In genomic region chr10:68901106-68901927, GRCh38 we compare ENCODE assay signal across 1 cellular context.
A peak's percentile ranks its signal among the peaks of the same experiment; 100 is the strongest.
TF ChIP-seq lines count a peak whose summit lies in the region.

Gene DDX50, plus strand, starts transcription at chr10:68901315. Its CDS starts 70 bp downstream, at chr10:68901385.

TF ChIP-seq in GM12878, 131 proteins besides CTCF, POLR2A, EP300 and RAD21 (continued from another document and continues in another):
- TF ChIP-seq TCF12 (IDR thresholded peaks at IDR 0.05; ENCODE audit: low read depth, low read length): no peak
- TF ChIP-seq NBN (IDR thresholded peaks at IDR 0.05): peak; percentile 44; the same call in 1 of the 2 replicates
- no peak for TF ChIP-seq PAX8 (IDR thresholded peaks at IDR 0.05)
- peak; percentile 82 for TF ChIP-seq FOS (IDR thresholded peaks at IDR 0.05; ENCODE audit: borderline replicate concordance, extremely low read depth, insufficient read length)
- TF ChIP-seq, protein P1, sequence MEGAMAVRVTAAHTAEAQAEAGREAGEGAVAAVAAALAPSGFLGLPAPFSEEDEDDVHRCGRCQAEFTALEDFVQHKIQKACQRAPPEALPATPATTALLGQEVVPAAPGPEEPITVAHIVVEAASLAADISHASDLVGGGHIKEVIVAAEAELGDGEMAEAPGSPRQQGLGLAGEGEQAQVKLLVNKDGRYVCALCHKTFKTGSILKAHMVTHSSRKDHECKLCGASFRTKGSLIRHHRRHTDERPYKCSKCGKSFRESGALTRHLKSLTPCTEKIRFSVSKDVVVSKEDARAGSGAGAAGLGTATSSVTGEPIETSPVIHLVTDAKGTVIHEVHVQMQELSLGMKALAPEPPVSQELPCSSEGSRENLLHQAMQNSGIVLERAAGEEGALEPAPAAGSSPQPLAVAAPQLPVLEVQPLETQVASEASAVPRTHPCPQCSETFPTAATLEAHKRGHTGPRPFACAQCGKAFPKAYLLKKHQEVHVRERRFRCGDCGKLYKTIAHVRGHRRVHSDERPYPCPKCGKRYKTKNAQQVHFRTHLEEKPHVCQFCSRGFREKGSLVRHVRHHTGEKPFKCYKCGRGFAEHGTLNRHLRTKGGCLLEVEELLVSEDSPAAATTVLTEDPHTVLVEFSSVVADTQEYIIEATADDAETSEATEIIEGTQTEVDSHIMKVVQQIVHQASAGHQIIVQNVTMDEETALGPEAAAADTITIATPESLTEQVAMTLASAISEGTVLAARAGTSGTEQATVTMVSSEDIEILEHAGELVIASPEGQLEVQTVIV (IDR thresholded peaks at IDR 0.05; ENCODE audit: borderline replicate concordance, partially characterized antibody): no peak
- TF ChIP-seq, protein P2, sequence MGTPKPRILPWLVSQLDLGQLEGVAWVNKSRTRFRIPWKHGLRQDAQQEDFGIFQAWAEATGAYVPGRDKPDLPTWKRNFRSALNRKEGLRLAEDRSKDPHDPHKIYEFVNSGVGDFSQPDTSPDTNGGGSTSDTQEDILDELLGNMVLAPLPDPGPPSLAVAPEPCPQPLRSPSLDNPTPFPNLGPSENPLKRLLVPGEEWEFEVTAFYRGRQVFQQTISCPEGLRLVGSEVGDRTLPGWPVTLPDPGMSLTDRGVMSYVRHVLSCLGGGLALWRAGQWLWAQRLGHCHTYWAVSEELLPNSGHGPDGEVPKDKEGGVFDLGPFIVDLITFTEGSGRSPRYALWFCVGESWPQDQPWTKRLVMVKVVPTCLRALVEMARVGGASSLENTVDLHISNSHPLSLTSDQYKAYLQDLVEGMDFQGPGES (IDR thresholded peaks at IDR 0.05): peak; percentile 75
- peak; percentile 92 for TF ChIP-seq IKZF1 (conservative IDR thresholded peaks at IDR 0.05)
- 0 out of 2 replicates have a peak, but pooled peaks have one; percentile 14 for TF ChIP-seq WRNIP1 (IDR thresholded peaks at IDR 0.05; ENCODE audit: borderline replicate concordance, low read depth, low read length)
- TF ChIP-seq, protein P3, sequence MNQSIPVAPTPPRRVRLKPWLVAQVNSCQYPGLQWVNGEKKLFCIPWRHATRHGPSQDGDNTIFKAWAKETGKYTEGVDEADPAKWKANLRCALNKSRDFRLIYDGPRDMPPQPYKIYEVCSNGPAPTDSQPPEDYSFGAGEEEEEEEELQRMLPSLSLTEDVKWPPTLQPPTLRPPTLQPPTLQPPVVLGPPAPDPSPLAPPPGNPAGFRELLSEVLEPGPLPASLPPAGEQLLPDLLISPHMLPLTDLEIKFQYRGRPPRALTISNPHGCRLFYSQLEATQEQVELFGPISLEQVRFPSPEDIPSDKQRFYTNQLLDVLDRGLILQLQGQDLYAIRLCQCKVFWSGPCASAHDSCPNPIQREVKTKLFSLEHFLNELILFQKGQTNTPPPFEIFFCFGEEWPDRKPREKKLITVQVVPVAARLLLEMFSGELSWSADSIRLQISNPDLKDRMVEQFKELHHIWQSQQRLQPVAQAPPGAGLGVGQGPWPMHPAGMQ (IDR thresholded peaks at IDR 0.05; ENCODE audit: borderline replicate concordance): no peak
- TF ChIP-seq SP1 (IDR thresholded peaks at IDR 0.05; ENCODE audit: low read depth, low read length): peak; percentile 92
- peak; percentile 14 for TF ChIP-seq ZNF687 (IDR thresholded peaks at IDR 0.05)
- peak; percentile 87 for TF ChIP-seq CBFB (IDR thresholded peaks at IDR 0.05; ENCODE audit: low read depth)
- TF ChIP-seq BCL11A (IDR thresholded peaks at IDR 0.05; ENCODE audit: low read depth, low read length): no peak
- no peak for TF ChIP-seq TCF7 (IDR thresholded peaks at IDR 0.05; ENCODE audit: borderline replicate concordance)
- no peak for TF ChIP-seq KLF5 (IDR thresholded peaks at IDR 0.05; ENCODE audit: partially characterized antibody)
- TF ChIP-seq, protein P4, sequence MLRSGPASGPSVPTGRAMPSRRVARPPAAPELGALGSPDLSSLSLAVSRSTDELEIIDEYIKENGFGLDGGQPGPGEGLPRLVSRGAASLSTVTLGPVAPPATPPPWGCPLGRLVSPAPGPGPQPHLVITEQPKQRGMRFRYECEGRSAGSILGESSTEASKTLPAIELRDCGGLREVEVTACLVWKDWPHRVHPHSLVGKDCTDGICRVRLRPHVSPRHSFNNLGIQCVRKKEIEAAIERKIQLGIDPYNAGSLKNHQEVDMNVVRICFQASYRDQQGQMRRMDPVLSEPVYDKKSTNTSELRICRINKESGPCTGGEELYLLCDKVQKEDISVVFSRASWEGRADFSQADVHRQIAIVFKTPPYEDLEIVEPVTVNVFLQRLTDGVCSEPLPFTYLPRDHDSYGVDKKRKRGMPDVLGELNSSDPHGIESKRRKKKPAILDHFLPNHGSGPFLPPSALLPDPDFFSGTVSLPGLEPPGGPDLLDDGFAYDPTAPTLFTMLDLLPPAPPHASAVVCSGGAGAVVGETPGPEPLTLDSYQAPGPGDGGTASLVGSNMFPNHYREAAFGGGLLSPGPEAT (IDR thresholded peaks at IDR 0.05; ENCODE audit: low read depth): no peak; the same call in 1 of the 2 replicates
- TF ChIP-seq, protein P5, sequence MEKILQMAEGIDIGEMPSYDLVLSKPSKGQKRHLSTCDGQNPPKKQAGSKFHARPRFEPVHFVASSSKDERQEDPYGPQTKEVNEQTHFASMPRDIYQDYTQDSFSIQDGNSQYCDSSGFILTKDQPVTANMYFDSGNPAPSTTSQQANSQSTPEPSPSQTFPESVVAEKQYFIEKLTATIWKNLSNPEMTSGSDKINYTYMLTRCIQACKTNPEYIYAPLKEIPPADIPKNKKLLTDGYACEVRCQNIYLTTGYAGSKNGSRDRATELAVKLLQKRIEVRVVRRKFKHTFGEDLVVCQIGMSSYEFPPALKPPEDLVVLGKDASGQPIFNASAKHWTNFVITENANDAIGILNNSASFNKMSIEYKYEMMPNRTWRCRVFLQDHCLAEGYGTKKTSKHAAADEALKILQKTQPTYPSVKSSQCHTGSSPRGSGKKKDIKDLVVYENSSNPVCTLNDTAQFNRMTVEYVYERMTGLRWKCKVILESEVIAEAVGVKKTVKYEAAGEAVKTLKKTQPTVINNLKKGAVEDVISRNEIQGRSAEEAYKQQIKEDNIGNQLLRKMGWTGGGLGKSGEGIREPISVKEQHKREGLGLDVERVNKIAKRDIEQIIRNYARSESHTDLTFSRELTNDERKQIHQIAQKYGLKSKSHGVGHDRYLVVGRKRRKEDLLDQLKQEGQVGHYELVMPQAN (conservative IDR thresholded peaks at IDR 0.05): peak; percentile 87
- TF ChIP-seq CREM (IDR thresholded peaks at IDR 0.05; ENCODE audit: low read depth): peak; percentile 96
- TF ChIP-seq RELA (IDR thresholded peaks at IDR 0.05; ENCODE audit: borderline replicate concordance, partially characterized antibody): peak; percentile 8
- TF ChIP-seq, protein P6, sequence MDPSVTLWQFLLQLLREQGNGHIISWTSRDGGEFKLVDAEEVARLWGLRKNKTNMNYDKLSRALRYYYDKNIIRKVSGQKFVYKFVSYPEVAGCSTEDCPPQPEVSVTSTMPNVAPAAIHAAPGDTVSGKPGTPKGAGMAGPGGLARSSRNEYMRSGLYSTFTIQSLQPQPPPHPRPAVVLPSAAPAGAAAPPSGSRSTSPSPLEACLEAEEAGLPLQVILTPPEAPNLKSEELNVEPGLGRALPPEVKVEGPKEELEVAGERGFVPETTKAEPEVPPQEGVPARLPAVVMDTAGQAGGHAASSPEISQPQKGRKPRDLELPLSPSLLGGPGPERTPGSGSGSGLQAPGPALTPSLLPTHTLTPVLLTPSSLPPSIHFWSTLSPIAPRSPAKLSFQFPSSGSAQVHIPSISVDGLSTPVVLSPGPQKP (IDR thresholded peaks at IDR 0.05; ENCODE audit: low read depth, low read length): peak; percentile 68
- TF ChIP-seq SMAD5 (IDR thresholded peaks at IDR 0.05; ENCODE audit: low read depth): peak; percentile 91
- TF ChIP-seq, protein P7, sequence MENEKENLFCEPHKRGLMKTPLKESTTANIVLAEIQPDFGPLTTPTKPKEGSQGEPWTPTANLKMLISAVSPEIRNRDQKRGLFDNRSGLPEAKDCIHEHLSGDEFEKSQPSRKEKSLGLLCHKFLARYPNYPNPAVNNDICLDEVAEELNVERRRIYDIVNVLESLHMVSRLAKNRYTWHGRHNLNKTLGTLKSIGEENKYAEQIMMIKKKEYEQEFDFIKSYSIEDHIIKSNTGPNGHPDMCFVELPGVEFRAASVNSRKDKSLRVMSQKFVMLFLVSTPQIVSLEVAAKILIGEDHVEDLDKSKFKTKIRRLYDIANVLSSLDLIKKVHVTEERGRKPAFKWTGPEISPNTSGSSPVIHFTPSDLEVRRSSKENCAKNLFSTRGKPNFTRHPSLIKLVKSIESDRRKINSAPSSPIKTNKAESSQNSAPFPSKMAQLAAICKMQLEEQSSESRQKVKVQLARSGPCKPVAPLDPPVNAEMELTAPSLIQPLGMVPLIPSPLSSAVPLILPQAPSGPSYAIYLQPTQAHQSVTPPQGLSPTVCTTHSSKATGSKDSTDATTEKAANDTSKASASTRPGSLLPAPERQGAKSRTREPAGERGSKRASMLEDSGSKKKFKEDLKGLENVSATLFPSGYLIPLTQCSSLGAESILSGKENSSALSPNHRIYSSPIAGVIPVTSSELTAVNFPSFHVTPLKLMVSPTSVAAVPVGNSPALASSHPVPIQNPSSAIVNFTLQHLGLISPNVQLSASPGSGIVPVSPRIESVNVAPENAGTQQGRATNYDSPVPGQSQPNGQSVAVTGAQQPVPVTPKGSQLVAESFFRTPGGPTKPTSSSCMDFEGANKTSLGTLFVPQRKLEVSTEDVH (IDR thresholded peaks at IDR 0.05; ENCODE audit: low read depth, partially characterized antibody): peak; percentile 72
- TF ChIP-seq IRF4 (IDR thresholded peaks at IDR 0.05; ENCODE audit: low read depth, low read length): no peak
- TF ChIP-seq HDAC6 (IDR thresholded peaks at IDR 0.05; ENCODE audit: unreplicated experiment): no peak
- TF ChIP-seq POLR2AphosphoS5 (IDR thresholded peaks at IDR 0.05; ENCODE audit: low read length): peak; percentile 95
- TF ChIP-seq EGR1 (IDR thresholded peaks at IDR 0.05; ENCODE audit: borderline replicate concordance in 1 of 2, low read depth in 2 of 2, low read length in 2 of 2): peak in 1 of 2 experiments; percentile 80; a peak in 2 of 3 replicates
- TF ChIP-seq NFYA (IDR thresholded peaks at IDR 0.05; ENCODE audit: borderline replicate concordance, low read depth, low read length): peak; percentile 59; the same call in 1 of the 2 replicates
- peak in 1 of 2 experiments; percentile 75; a peak in 2 of 4 replicates for TF ChIP-seq ETV6 (conservative IDR thresholded peaks at IDR 0.05 in 1 of 2, IDR thresholded peaks at IDR 0.05 in 1 of 2; ENCODE audit: borderline replicate concordance in 1 of 2, low read depth in 1 of 2)
- TF ChIP-seq YY1 (IDR thresholded peaks at IDR 0.05; ENCODE audit: low read depth, low read length): peak; percentile 58; the same call in 1 of the 2 replicates
- TF ChIP-seq RFX5 (IDR thresholded peaks at IDR 0.05; ENCODE audit: low read depth, low read length): peak; percentile 68
- TF ChIP-seq TCF3 (IDR thresholded peaks at IDR 0.05; ENCODE audit: borderline replicate concordance, insufficient read depth, low read depth, low read length): no peak
- no peak; the same call in 1 of the 2 replicates for TF ChIP-seq FOXM1 (IDR thresholded peaks at IDR 0.05; ENCODE audit: low read depth, low read length)
- TF ChIP-seq IKZF2 (IDR thresholded peaks at IDR 0.05): peak; percentile 77 to 83
- TF ChIP-seq CHD2 (IDR thresholded peaks at IDR 0.05; ENCODE audit: borderline replicate concordance, low read depth, low read length): peak; percentile 12; the same call in 1 of the 2 replicates
- TF ChIP-seq, protein P8, sequence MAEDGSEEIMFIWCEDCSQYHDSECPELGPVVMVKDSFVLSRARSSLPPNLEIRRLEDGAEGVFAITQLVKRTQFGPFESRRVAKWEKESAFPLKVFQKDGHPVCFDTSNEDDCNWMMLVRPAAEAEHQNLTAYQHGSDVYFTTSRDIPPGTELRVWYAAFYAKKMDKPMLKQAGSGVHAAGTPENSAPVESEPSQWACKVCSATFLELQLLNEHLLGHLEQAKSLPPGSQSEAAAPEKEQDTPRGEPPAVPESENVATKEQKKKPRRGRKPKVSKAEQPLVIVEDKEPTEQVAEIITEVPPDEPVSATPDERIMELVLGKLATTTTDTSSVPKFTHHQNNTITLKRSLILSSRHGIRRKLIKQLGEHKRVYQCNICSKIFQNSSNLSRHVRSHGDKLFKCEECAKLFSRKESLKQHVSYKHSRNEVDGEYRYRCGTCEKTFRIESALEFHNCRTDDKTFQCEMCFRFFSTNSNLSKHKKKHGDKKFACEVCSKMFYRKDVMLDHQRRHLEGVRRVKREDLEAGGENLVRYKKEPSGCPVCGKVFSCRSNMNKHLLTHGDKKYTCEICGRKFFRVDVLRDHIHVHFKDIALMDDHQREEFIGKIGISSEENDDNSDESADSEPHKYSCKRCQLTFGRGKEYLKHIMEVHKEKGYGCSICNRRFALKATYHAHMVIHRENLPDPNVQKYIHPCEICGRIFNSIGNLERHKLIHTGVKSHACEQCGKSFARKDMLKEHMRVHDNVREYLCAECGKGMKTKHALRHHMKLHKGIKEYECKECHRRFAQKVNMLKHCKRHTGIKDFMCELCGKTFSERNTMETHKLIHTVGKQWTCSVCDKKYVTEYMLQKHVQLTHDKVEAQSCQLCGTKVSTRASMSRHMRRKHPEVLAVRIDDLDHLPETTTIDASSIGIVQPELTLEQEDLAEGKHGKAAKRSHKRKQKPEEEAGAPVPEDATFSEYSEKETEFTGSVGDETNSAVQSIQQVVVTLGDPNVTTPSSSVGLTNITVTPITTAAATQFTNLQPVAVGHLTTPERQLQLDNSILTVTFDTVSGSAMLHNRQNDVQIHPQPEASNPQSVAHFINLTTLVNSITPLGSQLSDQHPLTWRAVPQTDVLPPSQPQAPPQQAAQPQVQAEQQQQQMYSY (CRISPR knock-in tag; IDR thresholded peaks at IDR 0.05): no peak
- peak; percentile 26 for TF ChIP-seq MAX (IDR thresholded peaks at IDR 0.05; ENCODE audit: low read depth, low read length)
- peak; percentile 93 for TF ChIP-seq CREB1 (IDR thresholded peaks at IDR 0.05; ENCODE audit: low read depth)
